In genomic region chr5:1795931-1796330, GRCh38 we compare ENCODE assay signal across 1 cellular context.
TF ChIP-seq lines count a peak whose summit lies in the region.

No MANE protein-coding gene starts in this region.

TF ChIP-seq in WTC11, 78 proteins besides CTCF, POLR2A, EP300 and RAD21:
- no peak for TF ChIP-seq AFF4 (CRISPR knock-in tag; IDR thresholded peaks at IDR 0.05; ENCODE audit: borderline replicate concordance)
- no peak for TF ChIP-seq USF2 (CRISPR knock-in tag; IDR thresholded peaks at IDR 0.05)
- TF ChIP-seq JUN (CRISPR knock-in tag; IDR thresholded peaks at IDR 0.05), result no peak
- TF ChIP-seq TEAD4 (CRISPR knock-in tag; IDR thresholded peaks at IDR 0.05), result no peak
- no peak for TF ChIP-seq NR3C1 (CRISPR knock-in tag; conservative IDR thresholded peaks at IDR 0.05; ENCODE audit: low read depth)
- no peak for TF ChIP-seq ZBTB21 (CRISPR knock-in tag; IDR thresholded peaks at IDR 0.05; ENCODE audit: borderline replicate concordance)
- no peak for TF ChIP-seq ZMAT4 (CRISPR knock-in tag; IDR thresholded peaks at IDR 0.05)
- no peak for TF ChIP-seq EMX1 (CRISPR knock-in tag; IDR thresholded peaks at IDR 0.05)
- TF ChIP-seq HMGA2 (CRISPR knock-in tag; IDR thresholded peaks at IDR 0.05), result no peak
- TF ChIP-seq SP1 (CRISPR knock-in tag; conservative IDR thresholded peaks at IDR 0.05), result no peak
- no peak for TF ChIP-seq TEAD1 (CRISPR knock-in tag; IDR thresholded peaks at IDR 0.05)
- TF ChIP-seq ETV6 (CRISPR knock-in tag; IDR thresholded peaks at IDR 0.05), result no peak
- no peak for TF ChIP-seq ZNF425 (CRISPR knock-in tag; conservative IDR thresholded peaks at IDR 0.05)
- TF ChIP-seq ZNF396 (CRISPR knock-in tag; IDR thresholded peaks at IDR 0.05; ENCODE audit: borderline replicate concordance), result no peak
